ENCODE assay signal across 2 cellular contexts in the genomic region with DNA sequence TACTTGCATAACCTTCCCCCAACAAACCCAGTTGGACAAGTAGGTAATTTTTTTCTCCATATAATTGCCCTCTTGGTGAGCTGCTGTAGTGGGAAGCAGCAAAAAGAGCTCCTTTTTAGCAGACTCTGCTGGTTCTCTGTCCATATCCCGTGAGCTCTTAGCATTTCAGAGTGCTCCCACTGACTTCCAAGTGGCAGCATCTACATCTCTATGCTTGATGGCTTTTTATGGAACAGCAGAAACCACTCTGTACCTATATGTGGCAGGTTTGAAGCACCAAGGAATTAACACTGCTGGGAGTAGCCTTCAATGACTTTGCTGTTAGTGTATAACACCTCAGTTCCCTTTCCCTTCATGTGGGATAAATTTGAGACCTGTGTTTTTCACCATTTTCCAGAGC.
TF ChIP-seq lines count a peak whose summit lies in the region.

No MANE protein-coding gene starts in this region.

TF ChIP-seq in GM23338, 12 proteins besides CTCF, POLR2A, EP300 and RAD21 (continued from another document and continues in another):
- TF ChIP-seq REST (IDR thresholded peaks at IDR 0.05; ENCODE audit: unreplicated experiment) (no peak), POLR2AphosphoS5 (IDR thresholded peaks at IDR 0.05; ENCODE audit: low read depth) (no peak), NANOG (IDR thresholded peaks at IDR 0.05; ENCODE audit: borderline replicate concordance) (peak; percentile 65; the same call in 1 of the 2 replicates), STAT1 (IDR thresholded peaks at IDR 0.05; ENCODE audit: unreplicated experiment) (no peak), ZNF331 (CRISPR knock-in tag; IDR thresholded peaks at IDR 0.05; ENCODE audit: low read depth) (no peak), CREB1 (CRISPR knock-in tag; IDR thresholded peaks at IDR 0.05; ENCODE audit: low read depth) (no peak), EZH2phosphoT487 (IDR thresholded peaks at IDR 0.05; ENCODE audit: unreplicated experiment) (no peak), ETS1 (IDR thresholded peaks at IDR 0.05) (no peak), EZH2 (IDR thresholded peaks at IDR 0.05; ENCODE audit: low read depth, unreplicated experiment) (no peak)

TF ChIP-seq in WTC11, 78 proteins besides CTCF, POLR2A, EP300 and RAD21 (continued from another document):
- TF ChIP-seq, protein P1, sequence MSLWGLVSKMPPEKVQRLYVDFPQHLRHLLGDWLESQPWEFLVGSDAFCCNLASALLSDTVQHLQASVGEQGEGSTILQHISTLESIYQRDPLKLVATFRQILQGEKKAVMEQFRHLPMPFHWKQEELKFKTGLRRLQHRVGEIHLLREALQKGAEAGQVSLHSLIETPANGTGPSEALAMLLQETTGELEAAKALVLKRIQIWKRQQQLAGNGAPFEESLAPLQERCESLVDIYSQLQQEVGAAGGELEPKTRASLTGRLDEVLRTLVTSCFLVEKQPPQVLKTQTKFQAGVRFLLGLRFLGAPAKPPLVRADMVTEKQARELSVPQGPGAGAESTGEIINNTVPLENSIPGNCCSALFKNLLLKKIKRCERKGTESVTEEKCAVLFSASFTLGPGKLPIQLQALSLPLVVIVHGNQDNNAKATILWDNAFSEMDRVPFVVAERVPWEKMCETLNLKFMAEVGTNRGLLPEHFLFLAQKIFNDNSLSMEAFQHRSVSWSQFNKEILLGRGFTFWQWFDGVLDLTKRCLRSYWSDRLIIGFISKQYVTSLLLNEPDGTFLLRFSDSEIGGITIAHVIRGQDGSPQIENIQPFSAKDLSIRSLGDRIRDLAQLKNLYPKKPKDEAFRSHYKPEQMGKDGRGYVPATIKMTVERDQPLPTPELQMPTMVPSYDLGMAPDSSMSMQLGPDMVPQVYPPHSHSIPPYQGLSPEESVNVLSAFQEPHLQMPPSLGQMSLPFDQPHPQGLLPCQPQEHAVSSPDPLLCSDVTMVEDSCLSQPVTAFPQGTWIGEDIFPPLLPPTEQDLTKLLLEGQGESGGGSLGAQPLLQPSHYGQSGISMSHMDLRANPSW (CRISPR knock-in tag; conservative IDR thresholded peaks at IDR 0.05; ENCODE audit: low read depth), result no peak
- TF ChIP-seq, protein P2, sequence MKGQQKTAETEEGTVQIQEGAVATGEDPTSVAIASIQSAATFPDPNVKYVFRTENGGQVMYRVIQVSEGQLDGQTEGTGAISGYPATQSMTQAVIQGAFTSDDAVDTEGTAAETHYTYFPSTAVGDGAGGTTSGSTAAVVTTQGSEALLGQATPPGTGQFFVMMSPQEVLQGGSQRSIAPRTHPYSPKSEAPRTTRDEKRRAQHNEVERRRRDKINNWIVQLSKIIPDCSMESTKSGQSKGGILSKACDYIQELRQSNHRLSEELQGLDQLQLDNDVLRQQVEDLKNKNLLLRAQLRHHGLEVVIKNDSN (CRISPR knock-in tag; IDR thresholded peaks at IDR 0.05), result no peak
- TF ChIP-seq ETV6 (CRISPR knock-in tag; IDR thresholded peaks at IDR 0.05) (no peak), EMX1 (CRISPR knock-in tag; IDR thresholded peaks at IDR 0.05) (no peak), ELF4 (CRISPR knock-in tag; IDR thresholded peaks at IDR 0.05; ENCODE audit: low read depth) (no peak), ZNF416 (CRISPR knock-in tag; IDR thresholded peaks at IDR 0.05) (no peak), SOX15 (CRISPR knock-in tag; IDR thresholded peaks at IDR 0.05) (no peak), GTF2I (CRISPR knock-in tag; conservative IDR thresholded peaks at IDR 0.05) (no peak), ZBTB21 (CRISPR knock-in tag; IDR thresholded peaks at IDR 0.05; ENCODE audit: borderline replicate concordance) (no peak), NFATC4 (CRISPR knock-in tag; IDR thresholded peaks at IDR 0.05) (no peak), IRF1 (CRISPR knock-in tag; IDR thresholded peaks at IDR 0.05) (no peak)
- TF ChIP-seq, protein P3, sequence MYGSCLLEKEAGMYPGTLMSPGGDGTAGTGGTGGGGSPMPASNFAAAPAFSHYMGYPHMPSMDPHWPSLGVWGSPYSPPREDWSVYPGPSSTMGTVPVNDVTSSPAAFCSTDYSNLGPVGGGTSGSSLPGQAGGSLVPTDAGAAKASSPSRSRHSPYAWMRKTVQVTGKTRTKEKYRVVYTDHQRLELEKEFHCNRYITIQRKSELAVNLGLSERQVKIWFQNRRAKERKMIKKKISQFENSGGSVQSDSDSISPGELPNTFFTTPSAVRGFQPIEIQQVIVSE (CRISPR knock-in tag; IDR thresholded peaks at IDR 0.05; ENCODE audit: borderline replicate concordance), result no peak
